Comparison of ENCODE assay signal across 9 cellular contexts in the genomic region with DNA sequence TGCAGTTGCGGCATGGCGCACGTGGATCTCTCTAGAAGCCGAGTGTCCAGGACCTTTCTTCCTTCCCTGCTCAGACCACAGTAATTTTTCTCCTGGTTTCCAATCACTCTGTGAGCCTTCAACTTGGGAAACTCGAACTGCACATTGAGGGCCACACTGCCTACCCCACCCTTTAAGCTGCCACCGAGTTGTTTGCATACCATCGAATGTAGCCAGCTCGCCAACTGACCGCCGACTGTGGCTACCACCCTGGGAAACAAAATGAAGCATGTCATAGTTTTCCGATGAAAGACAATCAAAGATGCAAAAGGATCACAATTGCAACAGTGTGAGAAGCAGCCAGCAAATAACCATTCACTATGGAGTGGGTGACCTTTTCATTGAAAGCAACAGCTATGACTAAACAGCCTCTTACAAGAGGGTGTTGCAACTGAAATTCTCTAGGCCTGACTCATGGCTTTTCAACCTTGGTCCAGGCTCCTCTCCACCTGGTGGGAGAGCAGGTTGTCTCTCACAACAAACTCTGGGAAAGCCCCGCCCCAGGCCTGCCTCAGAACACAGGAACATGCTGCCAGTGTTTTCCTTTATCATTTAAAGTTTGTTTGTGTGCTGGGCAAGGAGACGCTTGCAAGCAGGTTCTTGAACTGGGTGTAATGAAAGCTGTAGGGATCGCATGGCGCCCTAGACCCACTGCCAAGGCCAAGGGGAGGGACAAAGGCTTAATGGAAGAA.
DNase-seq lines count a peak whose midpoint lies in the region; ATAC-seq, FAIRE-seq and TF ChIP-seq lines count a peak whose summit lies in the region.
"Had no signal": no experiment of that assay in that cellular context is flagged by ENCODE, and none has a peak within 500 bp of the region (broad histone marks: within the 10 kb centered on the region; RNA-seq: fewer than 3 reads in every experiment).

No MANE protein-coding gene starts in this region.

- H4K91ac ChIP-seq in H9 (ENCODE audit: insufficient read length, low read depth, low read length), result peak overlapping the region; percentile 79

- H3K36me3 ChIP-seq in small intestine (ENCODE audit: control insufficient read depth in 2 of 2, insufficient read depth in 2 of 2, low read length in 2 of 2), result no peaks in the 10 kb centered on the region

- H3K4me1 ChIP-seq in H9 (ENCODE audit: insufficient read depth, low read length) (peaks cover 6% of the 10 kb centered on the region), small intestine (ENCODE audit: control insufficient read depth in 2 of 2, insufficient read depth in 1 of 2, low read depth in 1 of 2, low read length in 1 of 2) (peaks cover 0 to 5% of the 10 kb centered on the region in 2 donors)

- H3K9me3 ChIP-seq in H9 (ENCODE audit: control insufficient read depth, low read depth, low read length) (no peaks in the 10 kb centered on the region), small intestine (ENCODE audit: control insufficient read depth, low read depth) (no peaks in the 10 kb centered on the region)

- peak overlapping the region; percentile 59 for H2BK12ac ChIP-seq in H9 (ENCODE audit: insufficient read length, low read depth, low read length)

- peak overlapping the region; percentile 20 for H3K27ac ChIP-seq in H9 (ENCODE audit: insufficient read length, low read depth, low read length)
- H3K27ac ChIP-seq in small intestine (ENCODE audit: low read depth in 1 of 2, low read length in 1 of 2), result peak overlapping the region; percentile 35 to 89

- no peak overlapping the region for H3K4me2 ChIP-seq in H9 (ENCODE audit: insufficient read depth, insufficient read length, low read length)

- H2AK5ac ChIP-seq in H9 (ENCODE audit: insufficient read length, low read length), result no peak overlapping the region

- H3K18ac ChIP-seq in H9 (ENCODE audit: insufficient read length, low read depth, low read length), result peak overlapping the region; percentile 25

- H2BK20ac ChIP-seq in H9 (ENCODE audit: low read depth, low read length, poor library complexity, severe bottlenecking), result no peak overlapping the region

- H3K27me3 Mint-ChIP-seq in H9 (ENCODE audit: low read depth), result no peaks in the 10 kb centered on the region; the same call in 1 of the 2 replicates

- H3K27ac Mint-ChIP-seq in H9, result peak overlapping the region; percentile 81 to 97 (median 95); a peak in 5 of 7 replicates

- no peak overlapping the region for H4K5ac ChIP-seq in H9 (ENCODE audit: insufficient read length, low read depth, low read length)

- H3K4me1 Mint-ChIP-seq in H9, result peaks cover 13% of the 10 kb centered on the region in 2 experiments

- no peak overlapping the region for H3K56ac ChIP-seq in H9 (ENCODE audit: insufficient read length, low read depth, low read length)

- H3K79me2 ChIP-seq in H9 (ENCODE audit: insufficient read depth, low read length), result no peaks in the 10 kb centered on the region

- ATAC-seq in GM18498 (IDR thresholded peaks at IDR 0.05; ENCODE audit: unreplicated experiment) (no peak), HG03095 (IDR thresholded peaks at IDR 0.05; ENCODE audit: unreplicated experiment) (no peak), HG03196 (IDR thresholded peaks at IDR 0.05; ENCODE audit: unreplicated experiment) (no peak), GM21381 (IDR thresholded peaks at IDR 0.05; ENCODE audit: unreplicated experiment) (no peak)

- H4K20me1 ChIP-seq in H9 (ENCODE audit: control insufficient read depth, insufficient read depth, insufficient read length), result no peaks in the 10 kb centered on the region

- H3K9ac ChIP-seq in H9 (ENCODE audit: extremely low read depth, insufficient read length, low read length), result no peak overlapping the region

- H2AFZ ChIP-seq in H9 (ENCODE audit: low read length), result no peak overlapping the region

- no peaks in the 10 kb centered on the region for H3K79me1 ChIP-seq in H9 (ENCODE audit: insufficient read depth, low read depth, low read length, poor library complexity, severe bottlenecking)

- peaks cover 0 to 4% (median 0%) of the 10 kb centered on the region in 3 experiments; a peak in 1 of 7 replicates for H3K36me3 Mint-ChIP-seq in H9 (ENCODE audit: insufficient read depth in 1 of 3, low read depth in 3 of 3)

- H4K8ac ChIP-seq in H9 (replicated peaks; ENCODE audit: insufficient read length, low read depth, low read length), result peak overlapping the region; percentile 93

- 0 out of 3 replicates have a peak, but pooled peaks have one; percentile 15 for TF ChIP-seq CTCF in H9 (conservative IDR thresholded peaks at IDR 0.05)

- peak overlapping the region; percentile 77 for H3K14ac ChIP-seq in H9 (ENCODE audit: insufficient read depth, low read length)

- peaks cover 4% of the 10 kb centered on the region for H3K23me2 ChIP-seq in H9 (ENCODE audit: insufficient read length, low read depth, low read length, poor library complexity, severe bottlenecking)

- peak overlapping the region; percentile 14 for H2BK120ac ChIP-seq in H9 (ENCODE audit: low read depth, low read length, poor library complexity, severe bottlenecking)

- no peak overlapping the region for H2BK5ac ChIP-seq in H9 (ENCODE audit: insufficient read length, low read length)

- H3K27me3 ChIP-seq in H9 (ENCODE audit: insufficient read depth, low read length), result no peaks in the 10 kb centered on the region
- no peaks in the 10 kb centered on the region for H3K27me3 ChIP-seq in small intestine (ENCODE audit: control insufficient read depth in 2 of 2, insufficient read depth in 2 of 2, low read length in 2 of 2)

- H3K4ac ChIP-seq in H9 (ENCODE audit: low read depth, low read length), result no peak overlapping the region; the same call in 1 of the 2 replicates

- peak overlapping the region; percentile 43 for H3T11ph ChIP-seq in H9 (ENCODE audit: low read length)

- DNase-seq in H9 (peak; percentile 89), RCC 7860 (ENCODE audit: low spot score) (peak; percentile 79), glomerular visceral epithelial cell (ENCODE audit: extremely low spot score) (peak; percentile 89), small intestine (peak; percentile 52)
- DNase-seq: NCI-H82 had no signal

- H2BK15ac ChIP-seq in H9 (ENCODE audit: low read depth, low read length), result no peak overlapping the region

- no peak overlapping the region; a peak in 1 of 5 replicates for H3K4me3 Mint-ChIP-seq in H9

- no peak overlapping the region for H3K23ac ChIP-seq in H9 (ENCODE audit: insufficient read length, low read depth, low read length)

- FAIRE-seq in RCC 7860 (lab: Jason Lieb, UNC) (peak; percentile 71), small intestine (lab: Jason Lieb, UNC) (no peak)

- WGBS in H9 (ENCODE audit: extremely low coverage, insufficient read length, low lambda C conversion rate), result no CpG with 5 or more reads among the region's 15 CpGs
- WGBS in small intestine, 3 donors, result 63 to 72% (median 68%) methylated on average over 15 of the region's 15 CpGs

- H3K9me3 Mint-ChIP-seq in H9, result no peaks in the 10 kb centered on the region

- no peak overlapping the region for H3K4me3 ChIP-seq in small intestine (ENCODE audit: low read depth in 1 of 2, low read length in 2 of 2)
